ENCODE assay signal across 15 cellular contexts in genomic region chr22:40243891-40244290, GRCh38.
DNase-seq lines count a peak whose midpoint lies in the region; ATAC-seq and TF ChIP-seq lines count a peak whose summit lies in the region.
"Had no signal": no experiment of that assay in that cellular context is flagged by ENCODE, and none has a peak within 500 bp of the region (broad histone marks: within the 10 kb centered on the region; RNA-seq: fewer than 3 reads in every experiment).

No MANE protein-coding gene starts in this region.

- peaks cover 5% of the 10 kb centered on the region; the same call in 1 of the 2 replicates for H3K36me3 ChIP-seq in HAP-1 (replicated peaks)

- no peaks in the 10 kb centered on the region for H3K9me3 Mint-ChIP-seq in activated naive CD8-positive, alpha-beta T cell (ENCODE audit: low read depth)
- H3K9me3 Mint-ChIP-seq in activated naive CD8-positive, alpha-beta T cell treated with anti-CD3 and anti-CD28 coated beads, Interleukin-2, amount 50 U/mL, for 24 hours: no peaks in the 10 kb centered on the region
- no peaks in the 10 kb centered on the region for H3K9me3 Mint-ChIP-seq in activated naive CD8-positive, alpha-beta T cell treated with anti-CD3 and anti-CD28 coated beads for 36 hours
- no peaks in the 10 kb centered on the region for H3K9me3 Mint-ChIP-seq in stimulated activated effector memory CD8-positive, alpha-beta T cell treated with anti-CD3 and anti-CD28 coated beads, Interleukin-12 subunit alpha, Interleukin-12 subunit beta, amount 100 ng/mL, for 72 hours
- H3K9me3 Mint-ChIP-seq: activated naive CD4-positive, alpha-beta T cell treated with anti-CD3 and anti-CD28 coated beads, Interleukin-2, amount 50 U/mL, for 72 hours; stimulated activated naive CD8-positive, alpha-beta T cell treated with anti-CD3 and anti-CD28 coated beads, Interleukin-15, Interleukin-2, amounts not matched to agents 100 ng/mL and 50 ng/mL, for 24 hours had no signal

- H3K9me3 ChIP-seq in HAP-1: no peaks in the 10 kb centered on the region
- H3K9me3 ChIP-seq: left lung had no signal

- H3K27me3 Mint-ChIP-seq in activated naive CD8-positive, alpha-beta T cell: no peaks in the 10 kb centered on the region
- no peaks in the 10 kb centered on the region for H3K27me3 Mint-ChIP-seq in activated naive CD8-positive, alpha-beta T cell treated with anti-CD3 and anti-CD28 coated beads, Interleukin-2, amount 50 U/mL, for 24 hours
- H3K27me3 Mint-ChIP-seq in activated naive CD8-positive, alpha-beta T cell treated with anti-CD3 and anti-CD28 coated beads for 36 hours: no peaks in the 10 kb centered on the region
- H3K27me3 Mint-ChIP-seq: stimulated activated naive CD8-positive, alpha-beta T cell treated with anti-CD3 and anti-CD28 coated beads, Interleukin-15, Interleukin-2, amounts not matched to agents 100 ng/mL and 50 ng/mL, for 24 hours had no signal

- POLR2A ChIA-PET in HEK293T (lab: Yijun Ruan, JAX): no interaction called here

- H3K27me3 ChIP-seq in HAP-1 (ENCODE audit: low read depth): no peaks in the 10 kb centered on the region
- H3K27me3 ChIP-seq: left lung had no signal

- no peak for DNase-seq in activated naive CD8-positive, alpha-beta T cell treated with anti-CD3 and anti-CD28 coated beads, Interleukin-2, amount 50 U/mL, for 24 hours
- DNase-seq in NOMO-1 treated with DMSO at 0.1 percent for 48 hours (lab: John Stamatoyannopoulos, UW; ENCODE audit: unreplicated experiment) (peak; percentile 63), HEK293T (ENCODE audit: extremely low spot score) (no peak), HAP-1 (ENCODE audit: low spot score in 2 of 2) (no peak)
- no peak for DNase-seq in activated naive CD8-positive, alpha-beta T cell treated with anti-CD3 and anti-CD28 coated beads for 36 hours
- DNase-seq in stimulated activated effector memory CD8-positive, alpha-beta T cell treated with anti-CD3 and anti-CD28 coated beads, Interleukin-12 subunit alpha, Interleukin-12 subunit beta, amount 100 ng/mL, for 72 hours (ENCODE audit: low spot score in 2 of 2): no peak
- DNase-seq: activated CD4-positive, alpha-beta T cell treated with anti-CD3 and anti-CD28 coated beads for 1 hour; cerebellar nuclear complex; hypothalamus; left lung had no signal

- peak overlapping the region; percentile 76 for H3K27ac Mint-ChIP-seq in activated naive CD8-positive, alpha-beta T cell
- no peak overlapping the region for H3K27ac Mint-ChIP-seq in activated naive CD8-positive, alpha-beta T cell treated with anti-CD3 and anti-CD28 coated beads, Interleukin-2, amount 50 U/mL, for 24 hours
- peak overlapping the region; percentile 29 for H3K27ac Mint-ChIP-seq in activated naive CD8-positive, alpha-beta T cell treated with anti-CD3 and anti-CD28 coated beads for 36 hours
- peak overlapping the region; percentile 37 for H3K27ac Mint-ChIP-seq in stimulated activated effector memory CD8-positive, alpha-beta T cell treated with anti-CD3 and anti-CD28 coated beads, Interleukin-12 subunit alpha, Interleukin-12 subunit beta, amount 100 ng/mL, for 72 hours
- H3K27ac Mint-ChIP-seq: stimulated activated naive CD8-positive, alpha-beta T cell treated with anti-CD3 and anti-CD28 coated beads, Interleukin-15, Interleukin-2, amounts not matched to agents 100 ng/mL and 50 ng/mL, for 24 hours had no signal

- no peak for ATAC-seq in activated naive CD8-positive, alpha-beta T cell treated with anti-CD3 and anti-CD28 coated beads, Interleukin-2, amount 50 U/mL, for 24 hours
- no peak for ATAC-seq in stimulated activated effector memory CD8-positive, alpha-beta T cell treated with anti-CD3 and anti-CD28 coated beads, Interleukin-12 subunit alpha, Interleukin-12 subunit beta, amount 100 ng/mL, for 72 hours
- ATAC-seq in GM21717 (IDR thresholded peaks at IDR 0.05; ENCODE audit: unreplicated experiment): no peak
- ATAC-seq: activated naive CD4-positive, alpha-beta T cell treated with anti-CD3 and anti-CD28 coated beads, Interleukin-2, amount 50 U/mL, for 72 hours; left lung; sciatic nerve had no signal

- in situ Hi-C loops in HAP-1 (cut with MboI; ENCODE audit: low sequenced_read_pairs): no loop called here

- peaks cover 76% of the 10 kb centered on the region for H3K4me1 Mint-ChIP-seq in activated naive CD8-positive, alpha-beta T cell (ENCODE audit: low read depth)
- H3K4me1 Mint-ChIP-seq in activated naive CD8-positive, alpha-beta T cell treated with anti-CD3 and anti-CD28 coated beads, Interleukin-2, amount 50 U/mL, for 24 hours: peaks cover 84% of the 10 kb centered on the region
- H3K4me1 Mint-ChIP-seq in activated naive CD8-positive, alpha-beta T cell treated with anti-CD3 and anti-CD28 coated beads for 36 hours: peaks cover 76% of the 10 kb centered on the region
- peaks cover 73% of the 10 kb centered on the region for H3K4me1 Mint-ChIP-seq in stimulated activated effector memory CD8-positive, alpha-beta T cell treated with anti-CD3 and anti-CD28 coated beads, Interleukin-12 subunit alpha, Interleukin-12 subunit beta, amount 100 ng/mL, for 72 hours

- peaks cover 4% of the 10 kb centered on the region for H3K36me3 Mint-ChIP-seq in activated naive CD8-positive, alpha-beta T cell
- H3K36me3 Mint-ChIP-seq in activated naive CD8-positive, alpha-beta T cell treated with anti-CD3 and anti-CD28 coated beads, Interleukin-2, amount 50 U/mL, for 24 hours (ENCODE audit: low read depth): peaks cover 6% of the 10 kb centered on the region
- H3K36me3 Mint-ChIP-seq in activated naive CD8-positive, alpha-beta T cell treated with anti-CD3 and anti-CD28 coated beads for 36 hours: peaks cover 29% of the 10 kb centered on the region
- peaks cover 15% of the 10 kb centered on the region for H3K36me3 Mint-ChIP-seq in stimulated activated effector memory CD8-positive, alpha-beta T cell treated with anti-CD3 and anti-CD28 coated beads, Interleukin-12 subunit alpha, Interleukin-12 subunit beta, amount 100 ng/mL, for 72 hours

- no peak overlapping the region for H3K4me3 ChIP-seq in HAP-1
- H3K4me3 ChIP-seq: left lung had no signal

- H3K4me1 ChIP-seq in HAP-1: peaks cover 7% of the 10 kb centered on the region

- H3K4me3 Mint-ChIP-seq in activated naive CD8-positive, alpha-beta T cell: peak overlapping the region; percentile 35
- H3K4me3 Mint-ChIP-seq in activated naive CD8-positive, alpha-beta T cell treated with anti-CD3 and anti-CD28 coated beads, Interleukin-2, amount 50 U/mL, for 24 hours: no peak overlapping the region
- H3K4me3 Mint-ChIP-seq in activated naive CD8-positive, alpha-beta T cell treated with anti-CD3 and anti-CD28 coated beads for 36 hours: no peak overlapping the region
- H3K4me3 Mint-ChIP-seq in stimulated activated effector memory CD8-positive, alpha-beta T cell treated with anti-CD3 and anti-CD28 coated beads, Interleukin-12 subunit alpha, Interleukin-12 subunit beta, amount 100 ng/mL, for 72 hours: peak overlapping the region; percentile 22
- H3K4me3 Mint-ChIP-seq: stimulated activated naive CD8-positive, alpha-beta T cell treated with anti-CD3 and anti-CD28 coated beads, Interleukin-15, Interleukin-2, amounts not matched to agents 100 ng/mL and 50 ng/mL, for 24 hours had no signal

- CTCF ChIA-PET in HEK293T (lab: Yijun Ruan, JAX): no interaction called here

TF ChIP-seq in HEK293T, 16 proteins besides CTCF, POLR2A, EP300 and RAD21:
- TF ChIP-seq PKNOX1 (IDR thresholded peaks at IDR 0.05): no peak
- no peak for TF ChIP-seq SP1 (IDR thresholded peaks at IDR 0.05)
- TF ChIP-seq ELF4 (IDR thresholded peaks at IDR 0.05): no peak
- no peak for TF ChIP-seq L3MBTL2 (conservative IDR thresholded peaks at IDR 0.05)
- no peak for TF ChIP-seq BHLHE40 (IDR thresholded peaks at IDR 0.05; ENCODE audit: borderline replicate concordance)
- no peak for TF ChIP-seq TARDBP (IDR thresholded peaks at IDR 0.05)
- TF ChIP-seq FOXK2 (IDR thresholded peaks at IDR 0.05): no peak
- no peak for TF ChIP-seq LEF1 (IDR thresholded peaks at IDR 0.05; ENCODE audit: borderline replicate concordance)
- no peak for TF ChIP-seq SUZ12 (IDR thresholded peaks at IDR 0.05)
- TF ChIP-seq FOXA1 (IDR thresholded peaks at IDR 0.05): no peak
- no peak for TF ChIP-seq CTBP1 (IDR thresholded peaks at IDR 0.05; ENCODE audit: borderline replicate concordance)
- no peak for TF ChIP-seq HDGF (IDR thresholded peaks at IDR 0.05; ENCODE audit: borderline replicate concordance)
- TF ChIP-seq FOXM1 (IDR thresholded peaks at IDR 0.05; ENCODE audit: borderline replicate concordance): no peak
- TF ChIP-seq NFRKB (IDR thresholded peaks at IDR 0.05): no peak
- no peak for TF ChIP-seq ARNT (IDR thresholded peaks at IDR 0.05)
- no peak for TF ChIP-seq ZNF384 (IDR thresholded peaks at IDR 0.05)
TF ChIP-seq in HEK293T: peak in this region for 0.

Comparison
In these comparisons a context has a peak if more than half of its experiments do, and no peak if none do; other contexts are left out.
1. H3K4me3 Mint-ChIP-seq: peak in activated naive CD8-positive, alpha-beta T cell (single experiment) and stimulated activated effector memory CD8-positive, alpha-beta T cell treated with anti-CD3 and anti-CD28 coated beads, Interleukin-12 subunit alpha, Interleukin-12 subunit beta, amount 100 ng/mL, for 72 hours (single experiment); none in activated naive CD8-positive, alpha-beta T cell treated with anti-CD3 and anti-CD28 coated beads, Interleukin-2, amount 50 U/mL, for 24 hours (single experiment) and activated naive CD8-positive, alpha-beta T cell treated with anti-CD3 and anti-CD28 coated beads for 36 hours (single experiment).